Comparison of ENCODE assay signal across 28 cellular contexts in the genomic region with DNA sequence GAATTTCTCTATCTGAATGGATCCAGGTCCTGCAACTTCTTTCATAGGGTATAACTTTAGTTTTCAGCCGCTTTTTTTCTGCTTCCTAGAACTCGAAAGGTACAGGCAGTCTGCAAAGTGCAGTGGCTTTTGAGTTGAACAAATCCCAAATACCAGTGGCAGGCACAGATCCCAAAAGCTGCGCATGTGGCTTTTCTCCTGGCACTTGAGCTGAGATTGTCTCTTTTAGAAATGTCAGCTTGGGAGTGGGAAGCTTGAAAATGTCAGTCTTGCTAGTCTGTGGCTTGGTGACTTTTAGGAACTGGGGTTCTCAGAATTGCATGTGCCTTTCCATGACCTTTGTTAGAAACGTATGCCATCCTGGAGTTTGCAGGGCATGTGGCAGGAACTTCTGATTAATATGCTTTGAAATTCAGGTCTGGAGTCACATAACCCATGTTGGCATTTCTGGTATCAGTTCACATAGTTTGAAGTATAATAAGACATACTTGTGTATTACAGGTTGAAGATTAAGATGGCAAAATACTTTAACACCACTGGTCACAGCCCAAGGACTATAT.
DNase-seq lines count a peak whose midpoint lies in the region; ATAC-seq and TF ChIP-seq lines count a peak whose summit lies in the region.
"Had no signal": no experiment of that assay in that cellular context is flagged by ENCODE, and none has a peak within 500 bp of the region (broad histone marks: within the 10 kb centered on the region; RNA-seq: fewer than 3 reads in every experiment).

No MANE protein-coding gene starts in this region.

- H3K36me3 ChIP-seq in CD4-positive, CD25-positive, alpha-beta regulatory T cell (ENCODE audit: control insufficient read depth, insufficient read depth, low read length), result peaks cover 6% of the 10 kb centered on the region
- no peaks in the 10 kb centered on the region for H3K36me3 ChIP-seq in heart left ventricle
- H3K36me3 ChIP-seq in neutrophil, result no peaks in the 10 kb centered on the region
- H3K36me3 ChIP-seq: vagina had no signal

- peak overlapping the region in 2 of 3 donors; percentile 5 to 68 for H3K27ac Mint-ChIP-seq in CD4-positive, CD25-positive, alpha-beta regulatory T cell
- H3K27ac Mint-ChIP-seq: activated naive CD4-positive, alpha-beta T cell treated with anti-CD3 and anti-CD28 coated beads, Interleukin-2, amount 50 U/mL, for 24 hours; CD4-positive, alpha-beta T cell; WTC11 had no signal

- H3K4me3 Mint-ChIP-seq in CD4-positive, CD25-positive, alpha-beta regulatory T cell, result no peak overlapping the region
- H3K4me3 Mint-ChIP-seq: activated naive CD4-positive, alpha-beta T cell treated with anti-CD3 and anti-CD28 coated beads, Interleukin-2, amount 50 U/mL, for 24 hours; CD4-positive, alpha-beta T cell; WTC11 had no signal

- peaks cover 38% of the 10 kb centered on the region for H3K4me1 ChIP-seq in CD4-positive, CD25-positive, alpha-beta regulatory T cell (ENCODE audit: control insufficient read depth, insufficient read depth, low read length, poor library complexity, severe bottlenecking)
- H3K4me1 ChIP-seq in heart left ventricle, result peaks cover 0 to 71% (median 4%) of the 10 kb centered on the region in 12 donors
- H3K4me1 ChIP-seq in neutrophil (ENCODE audit: control insufficient read depth in 1 of 2, insufficient read depth in 1 of 2, low read depth in 1 of 2, low read length in 1 of 2), result peaks cover 58 to 67% of the 10 kb centered on the region in 2 experiments
- H3K4me1 ChIP-seq: psoas muscle, testis had no signal

- no peak for ATAC-seq in CD4-positive, CD25-positive, alpha-beta regulatory T cell (ENCODE audit: low read depth in 2 of 2)
- ATAC-seq in heart left ventricle, result peak; percentile 32 to 60 (median 52)
- ATAC-seq in HG02840 (IDR thresholded peaks at IDR 0.05; ENCODE audit: low FRiP score, unreplicated experiment), result no peak
- ATAC-seq: HCT116, psoas muscle, WTC11 had no signal

- no peak overlapping the region for H3K27ac ChIP-seq in CD4-positive, CD25-positive, alpha-beta regulatory T cell (ENCODE audit: insufficient read depth, low read length, poor library complexity, severe bottlenecking)
- H3K27ac ChIP-seq in heart left ventricle (peak overlapping the region in 9 of 12 donors; percentile 5 to 83 (median 44)), neutrophil (peak overlapping the region; percentile 100)
- H3K27ac ChIP-seq: psoas muscle, RWPE1, testis, vagina had no signal

- TF ChIP-seq CTCF in heart left ventricle (IDR thresholded peaks at IDR 0.05) (no peak), neutrophil (IDR thresholded peaks at IDR 0.05) (no peak)

- no peak overlapping the region for H3K4me3 ChIP-seq in CD4-positive, CD25-positive, alpha-beta regulatory T cell (ENCODE audit: low read depth, low read length)
- peak overlapping the region in 3 of 12 donors; percentile 10 to 23 (median 18) for H3K4me3 ChIP-seq in heart left ventricle
- peak overlapping the region; percentile 50 to 53 for H3K4me3 ChIP-seq in neutrophil (ENCODE audit: low read depth in 1 of 2, low read length in 1 of 2)
- H3K4me3 ChIP-seq: psoas muscle, skin epidermis, testis, vagina had no signal

- no peaks in the 10 kb centered on the region for H3K27me3 Mint-ChIP-seq in CD4-positive, CD25-positive, alpha-beta regulatory T cell
- H3K27me3 Mint-ChIP-seq: activated naive CD4-positive, alpha-beta T cell treated with anti-CD3 and anti-CD28 coated beads, Interleukin-2, amount 50 U/mL, for 24 hours; CD4-positive, alpha-beta T cell had no signal

- peak in 1 of 3 donors; percentile 22 for DNase-seq in CD4-positive, CD25-positive, alpha-beta regulatory T cell
- DNase-seq in MV-4-11 (lab: John Stamatoyannopoulos, UW) (peak; percentile 43), heart left ventricle (peak in 1 of 5 donors; percentile 33), NOMO-1 treated with DMSO at 0.1 percent for 48 hours (lab: John Stamatoyannopoulos, UW; ENCODE audit: unreplicated experiment) (no peak)
- DNase-seq in activated CD4-positive, CD25-positive, alpha-beta regulatory T cell treated with anti-CD3 and anti-CD28 coated beads, Interleukin-2, amount 50 U/mL, for 72 hours, result no peak
- DNase-seq: activated T-cell treated with anti-CD3 and anti-CD28 coated beads, Interleukin-2, amount 50 U/mL, for 1 hour; aorta; caudate nucleus; CD4-positive, alpha-beta T cell; dermis blood vessel endothelial cell; EL; mammary epithelial cell; NCI-H1105; NCI-H2029 treated with DMSO at 0.1 percent for 48 hours; NCI-H2227 treated with DMSO at 0.1 percent for 48 hours; NCI-H748 treated with DMSO at 0.1 percent for 48 hours; nucleus accumbens; psoas muscle; SK-N-SH; testis had no signal

- H3K9me3 ChIP-seq in CD4-positive, CD25-positive, alpha-beta regulatory T cell (ENCODE audit: control insufficient read depth in 2 of 2, low read length in 2 of 2), result no peaks in the 10 kb centered on the region
- H3K9me3 ChIP-seq in heart left ventricle (peaks cover 0 to 11% (median 0%) of the 10 kb centered on the region in 12 donors), neutrophil (no peaks in the 10 kb centered on the region)
- H3K9me3 ChIP-seq: psoas muscle, SK-N-SH, testis, vagina had no signal

- WGBS in heart left ventricle, 4 donors, result 54 to 66% (median 61%) methylated on average over 4 of the region's 4 CpGs

- H3K36me3 Mint-ChIP-seq in CD4-positive, CD25-positive, alpha-beta regulatory T cell, result peaks cover 25% of the 10 kb centered on the region
- H3K36me3 Mint-ChIP-seq: WTC11 had no signal

- peaks cover 46 to 89% (median 71%) of the 10 kb centered on the region in 4 donors for H3K4me1 Mint-ChIP-seq in CD4-positive, CD25-positive, alpha-beta regulatory T cell

- no peaks in the 10 kb centered on the region for H3K27me3 ChIP-seq in CD4-positive, CD25-positive, alpha-beta regulatory T cell (ENCODE audit: control insufficient read depth, insufficient read depth, low read length)
- no peaks in the 10 kb centered on the region for H3K27me3 ChIP-seq in heart left ventricle
- no peaks in the 10 kb centered on the region for H3K27me3 ChIP-seq in neutrophil
- H3K27me3 ChIP-seq: testis, vagina had no signal

- TF ChIP-seq POLR2A in heart left ventricle (IDR thresholded peaks at IDR 0.05), result no peak

- peaks cover 0 to 2% (median 0%) of the 10 kb centered on the region in 7 donors for H3K9me3 Mint-ChIP-seq in CD4-positive, CD25-positive, alpha-beta regulatory T cell
- H3K9me3 Mint-ChIP-seq: activated naive CD4-positive, alpha-beta T cell treated with anti-CD3 and anti-CD28 coated beads, Interleukin-2, amount 50 U/mL, for 24 hours had no signal

- intact Hi-C loops in heart left ventricle (cut with DNase I), result no loop called here

Comparison
In these comparisons a context has a peak if more than half of its experiments do, and no peak if none do; other contexts are left out.
1. ATAC-seq: peak in heart left ventricle (4 of 4); none in CD4-positive, CD25-positive, alpha-beta regulatory T cell (0 of 2) and HG02840 (single experiment).